Comparison of ENCODE assay signal across 14 cellular contexts in genomic region chr11:83195649-83196048, GRCh38. TPM values are rescaled to one million over a fixed set of nuclear protein-coding genes. Genes with fewer than 3 reads are reported as not detected.
DNase-seq lines count a peak whose midpoint lies in the region; ATAC-seq and TF ChIP-seq lines count a peak whose summit lies in the region.
"Had no signal": no experiment of that assay in that cellular context is flagged by ENCODE, and none has a peak within 500 bp of the region (broad histone marks: within the 10 kb centered on the region; RNA-seq: fewer than 3 reads in every experiment).

No MANE protein-coding gene starts in this region.

- peaks cover 15 to 41% (median 24%) of the 10 kb centered on the region in 11 experiments for H3K36me3 ChIP-seq in BLaER1 treated with 17β-estradiol and CSF1 and Interleukin-3, amounts not matched to agents 10 nM and 100 nM
- H3K36me3 ChIP-seq in Karpas-422 (ENCODE audit: insufficient read depth, low read length), result peaks cover 16% of the 10 kb centered on the region; the same call in 1 of the 2 replicates

- peaks cover 24 to 47% (median 28%) of the 10 kb centered on the region in 10 experiments for H3K4me1 ChIP-seq in BLaER1 treated with 17β-estradiol and CSF1 and Interleukin-3, amounts not matched to agents 10 nM and 100 nM
- peaks cover 48% of the 10 kb centered on the region for H3K4me1 ChIP-seq in Karpas-422 (ENCODE audit: low read length)

- H3K79me2 ChIP-seq in Karpas-422 (ENCODE audit: low read length), result peaks cover 25% of the 10 kb centered on the region

- H3K27ac Mint-ChIP-seq in MCF 10A (ENCODE audit: low read depth, unreplicated experiment), result peak overlapping the region; percentile 92
- H3K27ac Mint-ChIP-seq in natural killer cell treated with Interleukin-12 subunit alpha and Interleukin-12 subunit beta and Interleukin-15 and Interleukin-18, amount 100 ng/mL, for 72 hours, result peak overlapping the region; percentile 95 to 96

- peak overlapping the region in 3 of 11 experiments; percentile 85 to 92 (median 87); a peak in 3 of 22 replicates for H3K9ac ChIP-seq in BLaER1 treated with 17β-estradiol and CSF1 and Interleukin-3, amounts not matched to agents 10 nM and 100 nM
- H3K9ac ChIP-seq in Karpas-422 (ENCODE audit: low read length), result peak overlapping the region; percentile 77

- H2AFZ ChIP-seq in Karpas-422 (ENCODE audit: low read length), result no peak overlapping the region

- no peak for TF ChIP-seq CTCF in MCF 10A (IDR thresholded peaks at IDR 0.05; ENCODE audit: unreplicated experiment)

- H3K4me1 Mint-ChIP-seq in MCF 10A (ENCODE audit: insufficient read depth, unreplicated experiment), result peaks cover 34% of the 10 kb centered on the region
- H3K4me1 Mint-ChIP-seq in natural killer cell treated with Interleukin-12 subunit alpha and Interleukin-12 subunit beta and Interleukin-15 and Interleukin-18, amount 100 ng/mL, for 72 hours (ENCODE audit: low read depth in 2 of 2), result peaks cover 37 to 46% of the 10 kb centered on the region in 2 donors

- peak overlapping the region in 5 of 10 experiments; percentile 72 to 81 (median 79); a peak in 11 of 20 replicates for H3K4me3 ChIP-seq in BLaER1 treated with 17β-estradiol and CSF1 and Interleukin-3, amounts not matched to agents 10 nM and 100 nM
- peak overlapping the region; percentile 82 for H3K4me3 ChIP-seq in Karpas-422 (ENCODE audit: low read length)

- intact Hi-C loops in MCF 10A (cut with micrococcal nuclease), result loop anchor here (2.0 kb wide), 1 partner anchor 289 kb away; no protein-coding TSS in a partner anchor

- no TSS peak for BruUV-seq in MCF 10A (replicated peaks; lab: Mats Ljungman, UMichigan)

- POLR2A ChIA-PET in MCF 10A (lab: Yijun Ruan, JAX), result interaction anchor here (0.5 to 3.9 kb wide), 4 partner anchors 10 to 110 kb away, joined by 3 to 91 read pairs (median 18); partner anchors contain the start of genes CCDC90B and PCF11

- peak overlapping the region in 2 of 11 experiments; percentile 87 to 89; a peak in 2 of 22 replicates for H3K27ac ChIP-seq in BLaER1 treated with 17β-estradiol and CSF1 and Interleukin-3, amounts not matched to agents 10 nM and 100 nM
- H3K27ac ChIP-seq in Karpas-422 (ENCODE audit: low read length), result no peak overlapping the region

- ATAC-seq in natural killer cell treated with Interleukin-12 subunit alpha and Interleukin-12 subunit beta and Interleukin-15 and Interleukin-18, amount 100 ng/mL, for 72 hours, result no peak
- ATAC-seq in HG03159 (IDR thresholded peaks at IDR 0.05; ENCODE audit: unreplicated experiment) (no peak), GM21619 (IDR thresholded peaks at IDR 0.05; ENCODE audit: unreplicated experiment) (no peak)

- no peaks in the 10 kb centered on the region; a peak in 1 of 22 replicates for H4K20me1 ChIP-seq in BLaER1 treated with 17β-estradiol and CSF1 and Interleukin-3, amounts not matched to agents 10 nM and 100 nM
- H4K20me1 ChIP-seq in Karpas-422 (ENCODE audit: insufficient read depth, low read depth, low read length), result no peaks in the 10 kb centered on the region

- no peaks in the 10 kb centered on the region for H3K27me3 Mint-ChIP-seq in MCF 10A (ENCODE audit: insufficient read depth, unreplicated experiment)
- H3K27me3 Mint-ChIP-seq in natural killer cell treated with Interleukin-12 subunit alpha and Interleukin-12 subunit beta and Interleukin-15 and Interleukin-18, amount 100 ng/mL, for 72 hours, result no peaks in the 10 kb centered on the region

- H3K9me3 Mint-ChIP-seq in MCF 10A (ENCODE audit: unreplicated experiment), result no peaks in the 10 kb centered on the region
- H3K9me3 Mint-ChIP-seq in natural killer cell treated with Interleukin-12 subunit alpha and Interleukin-12 subunit beta and Interleukin-15 and Interleukin-18, amount 100 ng/mL, for 72 hours, result no peaks in the 10 kb centered on the region

- peak overlapping the region; percentile 83 to 99 (median 90) for H3K4me2 ChIP-seq in BLaER1 treated with 17β-estradiol and CSF1 and Interleukin-3, amounts not matched to agents 10 nM and 100 nM
- peak overlapping the region; percentile 94 for H3K4me2 ChIP-seq in Karpas-422 (ENCODE audit: low read depth, low read length, poor library complexity, severe bottlenecking)

- CTCF ChIA-PET in MCF 10A (lab: Yijun Ruan, JAX), result interaction anchor here (0.6 kb wide), 3 partner anchors 28 to 254 kb away, joined by 3 to 5 read pairs (median 4); no protein-coding TSS in a partner anchor

- DNase-seq in Karpas-422 (no peak), MCF 10A (ENCODE audit: unreplicated experiment) (no peak), AG20443 (ENCODE audit: low spot score) (no peak), NCI-H2196 treated with DMSO at 0.1 percent for 48 hours (lab: John Stamatoyannopoulos, UW; ENCODE audit: unreplicated experiment) (no peak)
- DNase-seq in natural killer cell treated with Interleukin-12 subunit alpha and Interleukin-12 subunit beta and Interleukin-15 and Interleukin-18, amount 100 ng/mL, for 72 hours (ENCODE audit: low spot score), result no peak
- DNase-seq: activated naive CD4-positive, alpha-beta T cell treated with anti-CD3 and anti-CD28 coated beads, Interleukin-2, amount 50 U/mL, for 16 hours; COR-L47; effector CD8-positive, alpha-beta T cell; midbrain; NCI-H146; spleen had no signal

- no peaks in the 10 kb centered on the region for H3K27me3 ChIP-seq in BLaER1 treated with 17β-estradiol and CSF1 and Interleukin-3, amounts not matched to agents 10 nM and 100 nM
- H3K27me3 ChIP-seq in Karpas-422 (ENCODE audit: low read length), result no peaks in the 10 kb centered on the region
- H3K27me3 ChIP-seq: spleen had no signal

- H3K4me3 Mint-ChIP-seq in MCF 10A (ENCODE audit: unreplicated experiment), result peak overlapping the region; percentile 94
- H3K4me3 Mint-ChIP-seq in natural killer cell treated with Interleukin-12 subunit alpha and Interleukin-12 subunit beta and Interleukin-15 and Interleukin-18, amount 100 ng/mL, for 72 hours, result peak overlapping the region; percentile 99

- no peaks in the 10 kb centered on the region for H3K9me3 ChIP-seq in BLaER1 treated with 17β-estradiol and CSF1 and Interleukin-3, amounts not matched to agents 10 nM and 100 nM (replicated peaks in 1 of 11)
- no peaks in the 10 kb centered on the region for H3K9me3 ChIP-seq in Karpas-422 (ENCODE audit: low read length)
- H3K9me3 ChIP-seq: spleen had no signal

- H3K36me3 Mint-ChIP-seq in MCF 10A (ENCODE audit: insufficient read depth, unreplicated experiment), result peaks cover 35% of the 10 kb centered on the region
- peaks cover 14% of the 10 kb centered on the region for H3K36me3 Mint-ChIP-seq in natural killer cell treated with Interleukin-12 subunit alpha and Interleukin-12 subunit beta and Interleukin-15 and Interleukin-18, amount 100 ng/mL, for 72 hours

- H3K9me2 ChIP-seq in Karpas-422 (replicated peaks; ENCODE audit: insufficient read depth, low read length), result no peaks in the 10 kb centered on the region

RNA-seq across cellular contexts. Expression of gene ANKRD42, which starts 2.1 kb away (rescaled TPM):
- total RNA-seq in Karpas-422 (2014; rRNA removed; shearing (Covaris generic); ENCODE audit: low replicate concordance), result 9.0 and 16.6 TPM in 2 replicates
- 8.6 and 13.5 TPM in 2 replicates for total RNA-seq in MCF 10A (2022)
- 10 to 100 TPM in 1 of 2 donors, 1 to 10 TPM in 1; 4.3 to 10.5 TPM for total RNA-seq in natural killer cell treated with Interleukin-12 subunit alpha and Interleukin-12 subunit beta and Interleukin-15 and Interleukin-18, amount 100 ng/mL, for 72 hours

RNA-seq across cellular contexts. Expression of gene PCF11, which starts 38.7 kb away (rescaled TPM):
- total RNA-seq in Karpas-422 (2014; rRNA removed; shearing (Covaris generic); ENCODE audit: low replicate concordance), result 102 and 165 TPM in 2 replicates
- total RNA-seq in MCF 10A (2022), result 57.5 and 61.4 TPM in 2 replicates
- 10 to 100 TPM; 63.4 to 74.3 TPM for total RNA-seq in natural killer cell treated with Interleukin-12 subunit alpha and Interleukin-12 subunit beta and Interleukin-15 and Interleukin-18, amount 100 ng/mL, for 72 hours
